In the genomic region with DNA sequence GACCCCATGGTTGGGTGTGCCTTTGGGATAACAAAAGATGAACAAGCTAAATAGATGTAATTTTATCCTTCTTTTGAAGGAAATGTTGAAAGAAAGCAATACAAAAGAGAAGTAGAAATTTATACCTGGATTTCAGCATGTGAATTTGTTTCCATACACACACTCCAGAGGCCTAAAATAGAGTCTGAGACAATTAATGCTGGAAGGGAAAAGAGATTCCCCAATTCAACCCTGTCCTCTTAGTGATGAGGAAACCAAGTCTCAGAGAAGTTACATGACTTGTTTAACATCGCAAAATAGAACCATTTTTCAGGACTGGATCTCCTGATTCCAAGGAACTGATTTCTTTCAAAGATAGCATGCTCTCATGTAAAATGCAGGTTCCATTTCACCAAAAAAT, we compare ENCODE assay signal across 15 cellular contexts. TPM values are rescaled to one million over a fixed set of nuclear protein-coding genes. Genes with fewer than 3 reads are reported as not detected.
A peak's percentile ranks its signal among the peaks of the same experiment; 100 is the strongest.
DNase-seq lines count a peak whose midpoint lies in the region; ATAC-seq and TF ChIP-seq lines count a peak whose summit lies in the region.
"Had no signal": no experiment of that assay in that cellular context is flagged by ENCODE, and none has a peak within 500 bp of the region (broad histone marks: within the 10 kb centered on the region; RNA-seq: fewer than 3 reads in every experiment).

No MANE protein-coding gene starts in this region.

- WGBS in hepatocyte (ENCODE audit: low lambda C conversion rate, missing lambda C conversion rate): 100% methylated on average over 1 of the region's 1 CpG

- H2AFZ ChIP-seq in hepatocyte: no peak overlapping the region

- H3K9me3 Mint-ChIP-seq in stimulated activated effector memory CD8-positive, alpha-beta T cell treated with anti-CD3 and anti-CD28 coated beads, Interleukin-12 subunit alpha, Interleukin-12 subunit beta, amount 100 ng/mL, for 72 hours: no peaks in the 10 kb centered on the region

- no peak overlapping the region for H3K4me2 ChIP-seq in hepatocyte

- H4K20me1 ChIP-seq in hepatocyte (ENCODE audit: insufficient read depth, poor library complexity, severe bottlenecking): no peaks in the 10 kb centered on the region
- H4K20me1 ChIP-seq: BLaER1 treated with 17β-estradiol and CSF1 and Interleukin-3, amounts not matched to agents 10 nM and 100 nM had no signal

- H3K9me3 ChIP-seq in left ventricle myocardium inferior (replicated peaks): no peaks in the 10 kb centered on the region
- H3K9me3 ChIP-seq in hepatocyte (ENCODE audit: low read depth): no peaks in the 10 kb centered on the region
- no peaks in the 10 kb centered on the region for H3K9me3 ChIP-seq in skeletal muscle tissue (ENCODE audit: control insufficient read depth in 3 of 3, low read length in 3 of 3)
- H3K9me3 ChIP-seq: HAP-1 had no signal

- H3K79me2 ChIP-seq in hepatocyte: no peaks in the 10 kb centered on the region

- H3K36me3 Mint-ChIP-seq in stimulated activated effector memory CD8-positive, alpha-beta T cell treated with anti-CD3 and anti-CD28 coated beads, Interleukin-12 subunit alpha, Interleukin-12 subunit beta, amount 100 ng/mL, for 72 hours: no peaks in the 10 kb centered on the region
- H3K36me3 Mint-ChIP-seq: CD4-positive, CD25-positive, alpha-beta regulatory T cell had no signal

- peaks cover 8% of the 10 kb centered on the region for H3K4me1 Mint-ChIP-seq in stimulated activated effector memory CD8-positive, alpha-beta T cell treated with anti-CD3 and anti-CD28 coated beads, Interleukin-12 subunit alpha, Interleukin-12 subunit beta, amount 100 ng/mL, for 72 hours

- no peaks in the 10 kb centered on the region for H3K36me3 ChIP-seq in left ventricle myocardium inferior
- H3K36me3 ChIP-seq in hepatocyte (replicated peaks; ENCODE audit: insufficient read depth, low read depth): no peaks in the 10 kb centered on the region
- no peaks in the 10 kb centered on the region for H3K36me3 ChIP-seq in skeletal muscle tissue (ENCODE audit: control insufficient read depth in 3 of 3, insufficient read depth in 3 of 3, low read length in 3 of 3)
- H3K36me3 ChIP-seq: BLaER1 treated with 17β-estradiol and CSF1 and Interleukin-3, amounts not matched to agents 10 nM and 100 nM; HAP-1 had no signal

- H3K27me3 ChIP-seq in left ventricle myocardium inferior (ENCODE audit: low read depth) (no peaks in the 10 kb centered on the region), hepatocyte (no peaks in the 10 kb centered on the region), skeletal muscle tissue (ENCODE audit: control insufficient read depth in 3 of 3, insufficient read depth in 3 of 3, low read length in 3 of 3) (no peaks in the 10 kb centered on the region)
- H3K27me3 ChIP-seq: BLaER1 treated with 17β-estradiol and CSF1 and Interleukin-3, amounts not matched to agents 10 nM and 100 nM had no signal

- H3K27ac Mint-ChIP-seq in stimulated activated effector memory CD8-positive, alpha-beta T cell treated with anti-CD3 and anti-CD28 coated beads, Interleukin-12 subunit alpha, Interleukin-12 subunit beta, amount 100 ng/mL, for 72 hours: no peak overlapping the region
- H3K27ac Mint-ChIP-seq: CD4-positive, CD25-positive, alpha-beta regulatory T cell had no signal

- no peak for DNase-seq in left ventricle myocardium inferior
- DNase-seq in left cardiac atrium: no peak
- DNase-seq in hepatocyte (ENCODE audit: low spot score): no peak
- no peak for DNase-seq in stimulated activated effector memory CD8-positive, alpha-beta T cell treated with anti-CD3 and anti-CD28 coated beads, Interleukin-12 subunit alpha, Interleukin-12 subunit beta, amount 100 ng/mL, for 72 hours (ENCODE audit: low spot score in 2 of 2)
- DNase-seq in NCI-H526 treated with DMSO at 0.1 percent for 48 hours (lab: John Stamatoyannopoulos, UW): no peak
- no peak for DNase-seq in putamen (ENCODE audit: low spot score)
- DNase-seq: ACHN; CD4-positive, CD25-positive, alpha-beta regulatory T cell; DMS53; GF-D8 had no signal

- H3K4me1 ChIP-seq in left ventricle myocardium inferior (peaks cover 49% of the 10 kb centered on the region), hepatocyte (ENCODE audit: insufficient read depth) (peaks cover 10% of the 10 kb centered on the region), skeletal muscle tissue (ENCODE audit: control insufficient read depth in 3 of 3, insufficient read depth in 3 of 3, low read length in 3 of 3) (peaks cover 9 to 20% (median 12%) of the 10 kb centered on the region in 3 donors)

- no peak overlapping the region for H3K9ac ChIP-seq in skeletal muscle tissue (ENCODE audit: low read depth in 1 of 3, low read length in 3 of 3)
- H3K9ac ChIP-seq: BLaER1 treated with 17β-estradiol and CSF1 and Interleukin-3, amounts not matched to agents 10 nM and 100 nM had no signal

- ATAC-seq in left cardiac atrium: no peak
- ATAC-seq in stimulated activated effector memory CD8-positive, alpha-beta T cell treated with anti-CD3 and anti-CD28 coated beads, Interleukin-12 subunit alpha, Interleukin-12 subunit beta, amount 100 ng/mL, for 72 hours: no peak

- H3K4me3 ChIP-seq in left ventricle myocardium inferior (no peak overlapping the region), hepatocyte (no peak overlapping the region), skeletal muscle tissue (ENCODE audit: low read length in 3 of 3) (no peak overlapping the region)
- H3K4me3 ChIP-seq: BLaER1 treated with 17β-estradiol and CSF1 and Interleukin-3, amounts not matched to agents 10 nM and 100 nM; HAP-1 had no signal

- no peaks in the 10 kb centered on the region for H3K9me2 ChIP-seq in hepatocyte (replicated peaks; ENCODE audit: insufficient read depth)

- no peak for TF ChIP-seq CTCF in left ventricle myocardium inferior (IDR thresholded peaks at IDR 0.05; ENCODE audit: borderline replicate concordance)
- TF ChIP-seq CTCF in hepatocyte (IDR thresholded peaks at IDR 0.05; ENCODE audit: poor library complexity): no peak

- H3K27ac ChIP-seq in left ventricle myocardium inferior (replicated peaks): peak overlapping the region; percentile 38
- H3K27ac ChIP-seq in hepatocyte: peak overlapping the region; percentile 6
- H3K27ac ChIP-seq in skeletal muscle tissue (ENCODE audit: low read depth, low read length): peak overlapping the region; percentile 8
- H3K27ac ChIP-seq: 22Rv1 had no signal

- intact Hi-C loops in left ventricle myocardium inferior (cut with micrococcal nuclease) (loop anchor here (5.0 kb wide), 1 partner anchor 189 kb away; no protein-coding TSS in a partner anchor), left cardiac atrium (cut with DNase I) (loop anchor here in 1 of 2 donors (10.0 kb wide), 1 partner anchor 186 kb away; no protein-coding TSS in a partner anchor)

- no peak overlapping the region for H3K4me3 Mint-ChIP-seq in stimulated activated effector memory CD8-positive, alpha-beta T cell treated with anti-CD3 and anti-CD28 coated beads, Interleukin-12 subunit alpha, Interleukin-12 subunit beta, amount 100 ng/mL, for 72 hours
- H3K4me3 Mint-ChIP-seq: CD4-positive, CD25-positive, alpha-beta regulatory T cell had no signal

RNA-seq across cellular contexts. Expression of a gene that starts 37.3 kb away (rescaled TPM):
- total RNA-seq in left ventricle myocardium inferior (843 TPM), left cardiac atrium (100 to 1,000 TPM; 523 to 547 TPM), hepatocyte (0.10 and 0.16 TPM in 2 replicates), skeletal muscle tissue (94.5 TPM)
- polyA plus RNA-seq in hepatocyte: 0.13 TPM in 1 of 2 replicates, not detected in the other
- total RNA-seq: CD4-positive, CD25-positive, alpha-beta regulatory T cell; H1 had no signal
- polyA plus RNA-seq: H1 had no signal

Comparison
In these comparisons a context has a peak if more than half of its experiments do, and no peak if none do; other contexts are left out.
1. RNA of a gene that starts 37.3 kb away (total RNA-seq): 843 TPM in left ventricle myocardium inferior (single experiment), 523 to 547 TPM in left cardiac atrium and 94.5 TPM in skeletal muscle tissue (single experiment); 0.10 to 0.16 TPM in hepatocyte; every median in the first group is over 10 times any median in the second.
2. Peak in every context shown above with its lines, with median percentiles within 50 percentile points of each other: H3K27ac ChIP-seq.